2 cellular contexts compared by ENCODE assay signal in genomic region chr11:13324709-13325108, GRCh38.
TF ChIP-seq lines count a peak whose summit lies in the region.

No MANE protein-coding gene starts in this region.

TF ChIP-seq in SK-N-SH, 30 proteins besides CTCF, POLR2A, EP300 and RAD21 (continued from another document):
- TF ChIP-seq REST (IDR thresholded peaks at IDR 0.05; ENCODE audit: low read depth, low read length), result no peak
- no peak for TF ChIP-seq ELF1 (IDR thresholded peaks at IDR 0.05)
- no peak for TF ChIP-seq RFX5 (IDR thresholded peaks at IDR 0.05; ENCODE audit: low read length)
- TF ChIP-seq TCF12 (IDR thresholded peaks at IDR 0.05), result no peak

TF ChIP-seq in SK-N-SH treated with all-trans-retinoic acid at 6 μM for 48 hours, 23 proteins besides CTCF, POLR2A, EP300 and RAD21 (continued from another document):
- TF ChIP-seq, protein P1, sequence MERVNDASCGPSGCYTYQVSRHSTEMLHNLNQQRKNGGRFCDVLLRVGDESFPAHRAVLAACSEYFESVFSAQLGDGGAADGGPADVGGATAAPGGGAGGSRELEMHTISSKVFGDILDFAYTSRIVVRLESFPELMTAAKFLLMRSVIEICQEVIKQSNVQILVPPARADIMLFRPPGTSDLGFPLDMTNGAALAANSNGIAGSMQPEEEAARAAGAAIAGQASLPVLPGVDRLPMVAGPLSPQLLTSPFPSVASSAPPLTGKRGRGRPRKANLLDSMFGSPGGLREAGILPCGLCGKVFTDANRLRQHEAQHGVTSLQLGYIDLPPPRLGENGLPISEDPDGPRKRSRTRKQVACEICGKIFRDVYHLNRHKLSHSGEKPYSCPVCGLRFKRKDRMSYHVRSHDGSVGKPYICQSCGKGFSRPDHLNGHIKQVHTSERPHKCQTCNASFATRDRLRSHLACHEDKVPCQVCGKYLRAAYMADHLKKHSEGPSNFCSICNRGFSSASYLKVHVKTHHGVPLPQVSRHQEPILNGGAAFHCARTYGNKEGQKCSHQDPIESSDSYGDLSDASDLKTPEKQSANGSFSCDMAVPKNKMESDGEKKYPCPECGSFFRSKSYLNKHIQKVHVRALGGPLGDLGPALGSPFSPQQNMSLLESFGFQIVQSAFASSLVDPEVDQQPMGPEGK (CRISPR knock-in tag; IDR thresholded peaks at IDR 0.05; ENCODE audit: borderline replicate concordance), result no peak
- TF ChIP-seq ISL1 (CRISPR knock-in tag; IDR thresholded peaks at IDR 0.05) (no peak), ESRRG (CRISPR knock-in tag; IDR thresholded peaks at IDR 0.05) (no peak), OSR1 (CRISPR knock-in tag; IDR thresholded peaks at IDR 0.05) (no peak), RARB (CRISPR knock-in tag; IDR thresholded peaks at IDR 0.05) (no peak), CSRNP3 (CRISPR knock-in tag; IDR thresholded peaks at IDR 0.05) (no peak), CREB5 (CRISPR knock-in tag; IDR thresholded peaks at IDR 0.05; ENCODE audit: low read depth) (no peak), SNAI2 (CRISPR knock-in tag; IDR thresholded peaks at IDR 0.05) (no peak), ARNTL (CRISPR knock-in tag; IDR thresholded peaks at IDR 0.05; ENCODE audit: borderline replicate concordance, low read depth) (no peak)
